7 cellular contexts compared by ENCODE assay signal in genomic region chr11:62687508-62688396, GRCh38. TPM values are rescaled to one million over a fixed set of nuclear protein-coding genes. Genes with fewer than 3 reads are reported as not detected.
DNase-seq lines count a peak whose midpoint lies in the region; ATAC-seq and TF ChIP-seq lines count a peak whose summit lies in the region.
"Had no signal": no experiment of that assay in that cellular context is flagged by ENCODE, and none has a peak within 500 bp of the region (broad histone marks: within the 10 kb centered on the region; RNA-seq: fewer than 3 reads in every experiment).

No MANE protein-coding gene starts in this region.

- no peak for TF ChIP-seq EP300 in transverse colon (IDR thresholded peaks at IDR 0.05; ENCODE audit: low read depth)

- 63% methylated on average over 65 of the region's 74 CpGs; no CpG with 5 or more reads in 1 of the 2 donors for WGBS in transverse colon (ENCODE audit: low coverage in 1 of 2), 2 donors

- no peak for TF ChIP-seq CTCF in coronary artery (IDR thresholded peaks at IDR 0.05)
- TF ChIP-seq CTCF in left lung (IDR thresholded peaks at IDR 0.05) = no peak
- no peak for TF ChIP-seq CTCF in transverse colon (IDR thresholded peaks at IDR 0.05)

- TF ChIP-seq POLR2A in transverse colon (IDR thresholded peaks at IDR 0.05) = no peak

- H3K4me3 ChIP-seq in coronary artery (peak overlapping the region; percentile 39), left lung (peak overlapping the region in 1 of 2 donors; percentile 13), transverse colon (peak overlapping the region; percentile 5 to 33 (median 16))

- H3K27ac ChIP-seq in coronary artery (peak overlapping the region in 1 of 2 donors; percentile 23), left lung (no peak overlapping the region), transverse colon (peak overlapping the region; percentile 4 to 85 (median 74))

- H3K27me3 ChIP-seq in left lung (peaks cover 9 to 28% of the 10 kb centered on the region in 2 donors), transverse colon (peaks cover 20% of the 10 kb centered on the region)

- H3K36me3 ChIP-seq in left lung = peaks cover 0 to 32% of the 10 kb centered on the region in 2 donors
- H3K36me3 ChIP-seq in transverse colon = peaks cover 0 to 18% (median 8%) of the 10 kb centered on the region in 4 donors

- in situ Hi-C loops in transverse colon (cut with MboI; ENCODE audit: low pct_ligation_motif_present in 1 of 4, low pct_unique_long_range_greater_than_20kb in 1 of 4, low sequenced_read_pairs in 3 of 4) = loop anchor here in 2 of 4 donors (25.0 kb wide), 2 partner anchors 275 to 300 kb away; partner anchors contain the start of gene SCGB1A1 (in 1 of the 2)

- H3K4me1 ChIP-seq in left lung (peaks cover 0 to 4% of the 10 kb centered on the region in 2 donors), transverse colon (peaks cover 0 to 12% (median 5%) of the 10 kb centered on the region in 4 donors)

- ATAC-seq in left lung (peak; percentile 52), GM21526 (IDR thresholded peaks at IDR 0.05; ENCODE audit: low FRiP score, unreplicated experiment) (no peak), HG02938 (IDR thresholded peaks at IDR 0.05; ENCODE audit: unreplicated experiment) (no peak)

- intact Hi-C loops in left lung (cut with DNase I) (no loop called here), transverse colon (cut with DNase I; ENCODE audit: low total_unique reads) (loop anchor here (10.0 kb wide), 1 partner anchor 293 kb away; no protein-coding TSS in a partner anchor)

- DNase-seq in coronary artery (ENCODE audit: low spot score) (no peak), left lung (peak in 1 of 2 donors; percentile 75), transverse colon (no peak)
- DNase-seq: central memory CD4-positive, alpha-beta T cell; NCI-H345 had no signal

- no peaks in the 10 kb centered on the region for H3K9me3 ChIP-seq in left lung
- no peaks in the 10 kb centered on the region for H3K9me3 ChIP-seq in transverse colon

RNA-seq across cellular contexts. Expression of gene LRRN4CL, which starts 1.6 kb away (rescaled TPM):
- 1 to 10 TPM in 1 of 2 donors, under 1 TPM in 1; 0.32 to 2.0 TPM for total RNA-seq in left lung
- total RNA-seq in transverse colon = 10 to 100 TPM in 1 of 4 donors, 1 to 10 TPM in 3; 8.2 to 24.7 (median 9.0) TPM

RNA-seq across cellular contexts. Expression of gene UBXN1, which starts 8.9 kb away (rescaled TPM):
- total RNA-seq in left lung (10 to 100 TPM; 67.5 to 74.4 TPM), transverse colon (100 to 1,000 TPM; 129 to 219 (median 142) TPM)

RNA-seq across cellular contexts. Expression of gene LBHD1, which starts 15.7 kb away (rescaled TPM):
- total RNA-seq in left lung = 1 to 10 TPM; 6.0 to 8.2 TPM
- total RNA-seq in transverse colon = 10 to 100 TPM in 2 of 4 donors, 1 to 10 TPM in 2; 7.5 to 16.1 (median 10.1) TPM

RNA-seq across cellular contexts. Expression of gene UQCC3, which starts 16.3 kb away (rescaled TPM):
- 1 to 10 TPM; 6.6 to 6.7 TPM for total RNA-seq in left lung
- 10 to 100 TPM in 3 of 4 donors, 1 to 10 TPM in 1; 6.4 to 26.2 (median 15.3) TPM for total RNA-seq in transverse colon

RNA-seq across cellular contexts. Expression of gene BSCL2, which starts 19.5 kb away (rescaled TPM):
- total RNA-seq in left lung = 100 to 1,000 TPM in 1 of 2 donors, 10 to 100 TPM in 1; 77.8 to 109 TPM
- 100 to 1,000 TPM in 1 of 4 donors, 10 to 100 TPM in 3; 61.7 to 155 (median 75.7) TPM for total RNA-seq in transverse colon

Comparison
In these comparisons a context has a peak if more than half of its experiments do, and no peak if none do; other contexts are left out.
1. H3K27ac ChIP-seq: peak in transverse colon (4 of 4); none in left lung (0 of 2).